11 cellular contexts compared by ENCODE assay signal in genomic region chr15:85401108-85401765, GRCh38. TPM values are rescaled to one million over a fixed set of nuclear protein-coding genes. Genes with fewer than 3 reads are reported as not detected.
A peak's percentile ranks its signal among the peaks of the same experiment; 100 is the strongest.
DNase-seq lines count a peak whose midpoint lies in the region; ATAC-seq, FAIRE-seq and TF ChIP-seq lines count a peak whose summit lies in the region.
"Had no signal": no experiment of that assay in that cellular context is flagged by ENCODE, and none has a peak within 500 bp of the region (broad histone marks: within the 10 kb centered on the region; RNA-seq: fewer than 3 reads in every experiment).

No MANE protein-coding gene starts in this region.

- peaks cover 32% of the 10 kb centered on the region for H3K4me1 ChIP-seq in hepatocyte (ENCODE audit: insufficient read depth)
- H3K4me1 ChIP-seq in pancreas: peaks cover 6 to 22% (median 14%) of the 10 kb centered on the region in 3 donors

- H3K36me3 ChIP-seq in GM06990 (ENCODE audit: control insufficient read depth, insufficient read depth, low read length) (no peaks in the 10 kb centered on the region; the same call in 1 of the 2 replicates), hepatocyte (replicated peaks; ENCODE audit: insufficient read depth, low read depth) (no peaks in the 10 kb centered on the region), pancreas (no peaks in the 10 kb centered on the region)

- H4K20me1 ChIP-seq in hepatocyte (ENCODE audit: insufficient read depth, poor library complexity, severe bottlenecking): peaks cover 72% of the 10 kb centered on the region

- H3K27ac ChIP-seq in hepatocyte: no peak overlapping the region
- no peak overlapping the region for H3K27ac ChIP-seq in pancreas
- H3K27ac ChIP-seq: KMS-11 had no signal

- peak overlapping the region; percentile 29 for H3K4me2 ChIP-seq in hepatocyte
- H3K4me2 ChIP-seq: KMS-11 had no signal

- no peaks in the 10 kb centered on the region for H3K27me3 ChIP-seq in GM06990 (replicated peaks; ENCODE audit: control insufficient read depth, insufficient read depth, low read length)
- H3K27me3 ChIP-seq in hepatocyte: no peaks in the 10 kb centered on the region
- no peaks in the 10 kb centered on the region for H3K27me3 ChIP-seq in pancreas

- TF ChIP-seq CTCF in GM06990 (IDR thresholded peaks at IDR 0.05; ENCODE audit: insufficient read depth, low read length, poor library complexity, severe bottlenecking): no peak
- TF ChIP-seq CTCF in hepatocyte (IDR thresholded peaks at IDR 0.05; ENCODE audit: poor library complexity): no peak
- no peak for TF ChIP-seq CTCF in pancreas (IDR thresholded peaks at IDR 0.05)

- DNase-seq in GM06990 (ENCODE audit: extremely low read depth, insufficient read length): peak; percentile 59
- no peak for DNase-seq in hepatocyte (ENCODE audit: low spot score)
- no peak for DNase-seq in midbrain (lab: John Stamatoyannopoulos, UW)
- DNase-seq in HTR-8/SVneo (ENCODE audit: insufficient read length, low spot score): no peak
- no peak for DNase-seq in NCI-H446 (lab: John Stamatoyannopoulos, UW)
- no peak for DNase-seq in pancreas
- DNase-seq: NCI-H69 had no signal

- no peaks in the 10 kb centered on the region for H3K9me2 ChIP-seq in hepatocyte (replicated peaks; ENCODE audit: insufficient read depth)

- 83% methylated on average over 4 of the region's 4 CpGs for WGBS in hepatocyte (ENCODE audit: low lambda C conversion rate, missing lambda C conversion rate)
- WGBS in pancreas, 2 donors: 88 to 95% methylated on average over 4 of the region's 4 CpGs

- ATAC-seq in GM19455 (IDR thresholded peaks at IDR 0.05; ENCODE audit: unreplicated experiment) (peak; percentile 63), HG03571 (IDR thresholded peaks at IDR 0.05; ENCODE audit: unreplicated experiment) (peak; percentile 55), pancreas (no peak)

- peaks cover 97% of the 10 kb centered on the region for H3K79me2 ChIP-seq in hepatocyte

- H3K4me3 ChIP-seq in GM06990 (replicated peaks; ENCODE audit: low read depth, low read length) (peak overlapping the region; percentile 31), hepatocyte (no peak overlapping the region), pancreas (no peak overlapping the region)

- intact Hi-C loops in pancreas (cut with DNase I): no loop called here

- no peak overlapping the region for H2AFZ ChIP-seq in hepatocyte

- H3K9me3 ChIP-seq in hepatocyte (ENCODE audit: low read depth) (no peaks in the 10 kb centered on the region), pancreas (no peaks in the 10 kb centered on the region)

- FAIRE-seq in HTR-8/SVneo (lab: Jason Lieb, UNC) (no peak), pancreas (lab: Jason Lieb, UNC) (no peak)
- FAIRE-seq: TTC549 had no signal

RNA-seq across cellular contexts. Expression of gene AKAP13, which starts 20.8 kb away (rescaled TPM):
- total RNA-seq in hepatocyte (80.9 and 82.8 TPM in 2 replicates), pancreas (100 to 1,000 TPM in 3 of 6 donors, 10 to 100 TPM in 3; 79.9 to 139 (median 113) TPM)
- polyA plus RNA-seq in hepatocyte (55.6 and 61.0 TPM in 2 replicates), pancreas (10 to 100 TPM; 64.9 to 77.4 TPM)

Comparison
In these comparisons a context has a peak if more than half of its experiments do, and no peak if none do; other contexts are left out.
1. ATAC-seq: peak in GM19455 (single experiment) and HG03571 (single experiment); none in pancreas (0 of 4).